In the genomic region with DNA sequence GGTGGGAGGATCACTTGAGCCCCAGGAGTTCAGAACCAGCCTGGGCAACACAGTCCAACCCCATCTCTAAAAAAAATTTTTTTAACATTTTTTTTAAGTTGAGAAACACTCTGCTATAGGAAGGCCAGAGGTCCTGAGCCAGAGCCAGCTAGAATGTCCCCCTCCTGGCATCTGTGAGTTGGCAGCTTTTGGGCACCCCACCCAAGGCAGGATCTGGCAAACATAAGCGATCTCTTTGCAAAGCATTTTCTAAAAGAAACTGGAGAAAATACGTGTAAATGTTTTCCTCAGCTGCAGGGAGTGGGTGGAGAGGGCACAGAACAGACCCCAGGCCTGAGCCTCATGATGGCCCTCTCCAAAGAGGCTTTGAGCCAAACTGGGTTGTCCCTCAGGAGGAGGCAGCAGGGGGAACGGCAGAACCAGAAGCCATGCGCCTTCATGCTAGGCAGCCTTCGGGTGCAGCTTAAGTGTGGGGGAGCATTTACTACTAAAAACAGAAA, we compare ENCODE assay signal across 18 cellular contexts. TPM values are rescaled to one million over a fixed set of nuclear protein-coding genes. Genes with fewer than 3 reads are reported as not detected.
DNase-seq lines count a peak whose midpoint lies in the region; ATAC-seq and TF ChIP-seq lines count a peak whose summit lies in the region.
"Had no signal": no experiment of that assay in that cellular context is flagged by ENCODE, and none has a peak within 500 bp of the region (broad histone marks: within the 10 kb centered on the region; RNA-seq: fewer than 3 reads in every experiment).

No MANE protein-coding gene starts in this region.

- peaks cover 69% of the 10 kb centered on the region for H3K4me1 ChIP-seq in ACC112 (ENCODE audit: control insufficient read depth, insufficient read depth, low read length, unreplicated experiment)

- no peak for ATAC-seq in GM18502 (IDR thresholded peaks at IDR 0.05; ENCODE audit: poor library complexity, unreplicated experiment)
- ATAC-seq: WTC11 had no signal

- H3K79me2 ChIP-seq in ACC112 (ENCODE audit: control insufficient read depth, insufficient read depth, low read length, unreplicated experiment): peaks cover 91% of the 10 kb centered on the region

- no peak for TF ChIP-seq CTCF in fibroblast of the aortic adventitia (IDR thresholded peaks at IDR 0.05; ENCODE audit: insufficient read depth, low read length)
- no peak for TF ChIP-seq CTCF in WERI-Rb-1 (IDR thresholded peaks at IDR 0.05; ENCODE audit: low read depth, low read length)

- H3K36me3 ChIP-seq in ACC112 (ENCODE audit: insufficient read depth, low read length): no peaks in the 10 kb centered on the region
- no peaks in the 10 kb centered on the region for H3K36me3 ChIP-seq in WERI-Rb-1

- H3K27me3 ChIP-seq in ACC112 (ENCODE audit: insufficient read depth, low read length) (no peaks in the 10 kb centered on the region), WERI-Rb-1 (ENCODE audit: insufficient read depth, low read depth, severe bottlenecking) (no peaks in the 10 kb centered on the region)

- H2AFZ ChIP-seq in ACC112 (ENCODE audit: low read length, unreplicated experiment): no peak overlapping the region

- H3K9me3 ChIP-seq in WERI-Rb-1 (ENCODE audit: severe bottlenecking): no peaks in the 10 kb centered on the region

- DNase-seq in fibroblast of the aortic adventitia (ENCODE audit: low read depth) (peak; percentile 44), NOMO-1 treated with dmso at 0.1 percent for 144 hours (lab: John Stamatoyannopoulos, UW; ENCODE audit: unreplicated experiment) (no peak), WERI-Rb-1 (no peak), anterior cingulate cortex (lab: John Stamatoyannopoulos, UW) (no peak)
- DNase-seq: activated effector memory CD4-positive, alpha-beta T cell treated with Interleukin-2 at 50 U/mL for 16 hours; dermis blood vessel endothelial cell; HCEC 1CT; mesendoderm; NCI-H1436 treated with DMSO at 0.1 percent for 48 hours; NCI-H510A treated with DMSO at 0.1 percent for 48 hours; small intestine; stimulated activated naive CD4-positive, alpha-beta T cell treated with Interleukin-2 at 50 U/mL for 16 hours had no signal

- H3K4me3 ChIP-seq in ACC112 (ENCODE audit: low read depth, low read length): no peak overlapping the region
- no peak overlapping the region for H3K4me3 ChIP-seq in fibroblast of the aortic adventitia (ENCODE audit: low read depth, low read length)
- no peak overlapping the region for H3K4me3 ChIP-seq in skin epidermis
- no peak overlapping the region for H3K4me3 ChIP-seq in WERI-Rb-1 (ENCODE audit: low read depth, low read length)

- H3K27ac ChIP-seq in ACC112 (ENCODE audit: low read depth, low read length): peak overlapping the region; percentile 85
- peak overlapping the region; percentile 45 for H3K27ac ChIP-seq in angular gyrus (ENCODE audit: low read depth, low read length)
- peak overlapping the region in 16 of 21 experiments; percentile 2 to 87 (median 70) for H3K27ac ChIP-seq in skin epidermis
- H3K27ac ChIP-seq in WERI-Rb-1: no peak overlapping the region
- H3K27ac ChIP-seq: KMS-11 had no signal

RNA-seq across cellular contexts. Expression of a gene that starts 11.7 kb away (rescaled TPM):
- total RNA-seq in fibroblast of the aortic adventitia (ENCODE audit: low replicate concordance): 639 and 721 TPM in 2 replicates

RNA-seq across cellular contexts. Expression of a gene that starts 23.1 kb away (rescaled TPM):
- total RNA-seq in fibroblast of the aortic adventitia (ENCODE audit: low replicate concordance): 103 and 137 TPM in 2 replicates

RNA-seq across cellular contexts. Expression of a gene that starts 47.3 kb away (rescaled TPM):
- total RNA-seq in fibroblast of the aortic adventitia (ENCODE audit: low replicate concordance): 40.0 and 60.6 TPM in 2 replicates
